Comparison of ENCODE assay signal across 11 cellular contexts in genomic region chr1:93692451-93692861, GRCh38. TPM values are rescaled to one million over a fixed set of nuclear protein-coding genes. Genes with fewer than 3 reads are reported as not detected.
DNase-seq lines count a peak whose midpoint lies in the region; ATAC-seq, FAIRE-seq and TF ChIP-seq lines count a peak whose summit lies in the region.
"Had no signal": no experiment of that assay in that cellular context is flagged by ENCODE, and none has a peak within 500 bp of the region (broad histone marks: within the 10 kb centered on the region; RNA-seq: fewer than 3 reads in every experiment).

No MANE protein-coding gene starts in this region.

- ATAC-seq in left cardiac atrium = peak; percentile 24 to 55
- peak; percentile 43 for ATAC-seq in left lung
- ATAC-seq: GM23338 had no signal

- peak overlapping the region; percentile 91 for H3K27ac Mint-ChIP-seq in activated CD4-positive, alpha-beta memory T cell treated with anti-CD3 and anti-CD28 coated beads, Interleukin-2, amount 10 ng/mL, durations not matched to agents 7 days and 5 days
- H3K27ac Mint-ChIP-seq: GM23338 had no signal

- H3K36me3 Mint-ChIP-seq in activated CD4-positive, alpha-beta memory T cell treated with anti-CD3 and anti-CD28 coated beads, Interleukin-2, amount 10 ng/mL, durations not matched to agents 7 days and 5 days (ENCODE audit: low read depth) = no peaks in the 10 kb centered on the region
- H3K36me3 Mint-ChIP-seq: CD4-positive, CD25-positive, alpha-beta regulatory T cell had no signal

- TF ChIP-seq CTCF in right atrium auricular region (IDR thresholded peaks at IDR 0.05) (no peak), left lung (IDR thresholded peaks at IDR 0.05) (no peak)

- H3K9me3 ChIP-seq in right atrium auricular region (no peaks in the 10 kb centered on the region), left lung (no peaks in the 10 kb centered on the region)

- no peak for DNase-seq in left cardiac atrium
- no peak for DNase-seq in right atrium auricular region (ENCODE audit: low spot score)
- no peak for DNase-seq in activated CD4-positive, alpha-beta memory T cell treated with anti-CD3 and anti-CD28 coated beads, Interleukin-2, amount 10 ng/mL, durations not matched to agents 7 days and 5 days
- DNase-seq in left lung = no peak
- no peak for DNase-seq in urothelium cell line (ENCODE audit: low spot score)
- DNase-seq in COR-L47 (lab: John Stamatoyannopoulos, UW) = no peak
- DNase-seq in posterior cingulate gyrus = no peak
- no peak for DNase-seq in inferior parietal cortex (ENCODE audit: extremely low spot score)
- DNase-seq: NCI-H1930 had no signal

- no peaks in the 10 kb centered on the region for H3K9me3 Mint-ChIP-seq in activated CD4-positive, alpha-beta memory T cell treated with anti-CD3 and anti-CD28 coated beads, Interleukin-2, amount 10 ng/mL, durations not matched to agents 7 days and 5 days
- H3K9me3 Mint-ChIP-seq: CD4-positive, CD25-positive, alpha-beta regulatory T cell; GM23338 had no signal

- H3K4me3 ChIP-seq in right atrium auricular region (no peak overlapping the region), left lung (no peak overlapping the region)
- H3K4me3 ChIP-seq: GM23338 had no signal

- peak; percentile 59 for FAIRE-seq in urothelium cell line (lab: Jason Lieb, UNC)

- H3K4me1 ChIP-seq in right atrium auricular region (peaks cover 0 to 6% of the 10 kb centered on the region in 2 donors), left lung (peaks cover 8 to 30% of the 10 kb centered on the region in 2 donors)

- H3K4me1 Mint-ChIP-seq in activated CD4-positive, alpha-beta memory T cell treated with anti-CD3 and anti-CD28 coated beads, Interleukin-2, amount 10 ng/mL, durations not matched to agents 7 days and 5 days = peaks cover 2% of the 10 kb centered on the region
- H3K4me1 Mint-ChIP-seq: CD4-positive, CD25-positive, alpha-beta regulatory T cell had no signal

- no peak overlapping the region for H3K4me3 Mint-ChIP-seq in activated CD4-positive, alpha-beta memory T cell treated with anti-CD3 and anti-CD28 coated beads, Interleukin-2, amount 10 ng/mL, durations not matched to agents 7 days and 5 days
- H3K4me3 Mint-ChIP-seq: CD4-positive, CD25-positive, alpha-beta regulatory T cell; GM23338 had no signal

- POLR2A ChIA-PET in activated CD4-positive, alpha-beta memory T cell treated with anti-CD3 and anti-CD28 coated beads, Interleukin-2, amount 10 ng/mL, durations not matched to agents 7 days and 5 days (lab: Charles Lee) = interaction anchor here (1.0 to 2.8 kb wide), 10 partner anchors 11 to 346 kb away, joined by 3 to 21 read pairs (median 6); partner anchors contain the start of genes BCAR3 and DNTTIP2

- H3K27me3 Mint-ChIP-seq in activated CD4-positive, alpha-beta memory T cell treated with anti-CD3 and anti-CD28 coated beads, Interleukin-2, amount 10 ng/mL, durations not matched to agents 7 days and 5 days = peaks cover 3% of the 10 kb centered on the region

- CTCF ChIA-PET in activated CD4-positive, alpha-beta memory T cell treated with anti-CD3 and anti-CD28 coated beads, Interleukin-2, amount 10 ng/mL, durations not matched to agents 7 days and 5 days (lab: Charles Lee) = interaction anchor here (1.5 to 2.4 kb wide), 4 partner anchors 10 to 121 kb away, joined by 3 to 12 read pairs (median 8); partner anchors contain the start of gene BCAR3

- H3K36me3 ChIP-seq in right atrium auricular region (no peaks in the 10 kb centered on the region), left lung (no peaks in the 10 kb centered on the region)

- H3K27me3 ChIP-seq in right atrium auricular region (no peaks in the 10 kb centered on the region), left lung (no peaks in the 10 kb centered on the region)

- H3K27ac ChIP-seq in right atrium auricular region (no peak overlapping the region), left lung (peak overlapping the region in 1 of 2 donors; percentile 61)

- intact Hi-C loops in left cardiac atrium (cut with DNase I) = no loop called here
- intact Hi-C loops in left lung (cut with DNase I) = no loop called here
- intact Hi-C loops in posterior cingulate gyrus (cut with DNase I) = no loop called here

RNA-seq across cellular contexts. Expression of gene BCAR3, which starts 10.8 kb away (rescaled TPM):
- total RNA-seq in left cardiac atrium (10 to 100 TPM; 12.4 to 17.5 TPM), right atrium auricular region (10 to 100 TPM; 12.7 to 19.3 TPM), left lung (10 to 100 TPM; 18.7 to 26.0 TPM)
- total RNA-seq in activated CD4-positive, alpha-beta memory T cell treated with anti-CD3 and anti-CD28 coated beads, Interleukin-2, amount 10 ng/mL, durations not matched to agents 7 days and 5 days = 1 to 10 TPM; 3.1 to 3.9 TPM
